8 cellular contexts compared by ENCODE assay signal in the genomic region with DNA sequence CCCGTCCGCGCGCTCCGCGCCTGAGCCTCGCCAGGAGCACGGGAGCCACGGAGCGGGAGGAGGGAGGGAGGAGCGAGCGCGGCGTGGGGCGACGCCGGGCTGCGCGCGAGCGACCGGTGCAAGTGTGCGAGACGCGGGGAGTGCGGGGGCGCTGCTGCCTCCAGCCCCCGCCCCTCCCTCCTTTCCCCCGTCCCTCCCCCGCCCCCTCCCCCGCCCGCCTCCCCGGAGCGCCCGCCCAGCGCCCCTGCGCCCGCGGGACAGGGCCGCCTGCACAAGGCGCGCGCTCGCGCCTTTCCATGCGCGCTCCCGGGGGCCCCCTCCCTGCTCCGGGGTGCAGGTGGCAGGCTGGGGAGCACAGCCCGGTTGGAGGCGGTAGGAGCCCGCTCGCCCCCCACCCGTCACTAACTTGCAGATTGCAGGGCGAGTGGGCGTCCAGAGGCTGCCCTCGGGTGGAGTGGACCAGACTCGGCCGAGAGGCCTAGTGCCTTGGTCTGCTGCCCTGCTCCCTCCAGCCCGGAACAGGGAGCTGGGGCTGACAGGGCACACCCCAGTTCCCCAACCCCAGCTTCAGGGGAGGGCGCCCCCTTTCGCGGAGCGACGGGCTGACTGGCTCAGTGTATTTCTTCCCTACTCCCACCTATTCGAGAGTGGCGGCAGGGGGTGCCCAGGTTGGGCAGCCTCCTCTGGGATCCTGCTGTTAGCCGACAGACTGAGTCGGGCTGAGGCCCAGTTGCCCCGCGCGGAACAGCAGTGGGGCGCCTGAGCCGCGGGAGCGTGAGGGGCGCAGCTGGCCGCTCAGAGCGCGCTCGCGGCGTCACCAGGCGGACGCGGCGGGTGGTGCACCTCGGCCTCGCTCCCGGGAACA. TPM values are rescaled to one million over a fixed set of nuclear protein-coding genes. Genes with fewer than 3 reads are reported as not detected.
DNase-seq lines count a peak whose midpoint lies in the region; ATAC-seq and TF ChIP-seq lines count a peak whose summit lies in the region.

A gene (minus strand): TSS at position 126 of the 865 bp plus-strand sequence. CDS start 255 bp downstream, outside the sequence.

- H3K4me3 ChIP-seq in urinary bladder (ENCODE audit: low read depth, low read length), result peak within 1 kb of the TSS; percentile 26

- DNase-seq in NCI-H82 (lab: John Stamatoyannopoulos, UW) (peak; percentile 51), NCI-H82 treated with DMSO at 0.1 percent for 48 hours (lab: John Stamatoyannopoulos, UW; ENCODE audit: unreplicated experiment) (no peak), endothelial cell (ENCODE audit: low spot score) (peak; percentile 80), NCI-H446 (lab: John Stamatoyannopoulos, UW) (no peak), HPDE6-E6E7 (ENCODE audit: extremely low spot score) (no peak)
- DNase-seq in activated CD8-positive, alpha-beta T cell treated with anti-CD3 and anti-CD28 coated beads for 36 hours, result peak; percentile 69
- peak; percentile 61 for DNase-seq in natural killer cell treated with Interleukin-12 subunit alpha and Interleukin-12 subunit beta and Interleukin-15 and Interleukin-18, amount 100 ng/mL, for 72 hours (ENCODE audit: low spot score)

- H3K4me1 ChIP-seq in urinary bladder (ENCODE audit: insufficient read depth), result no peaks in the 10 kb centered on the region

- intact Hi-C loops in activated CD8-positive, alpha-beta T cell treated with anti-CD3 and anti-CD28 coated beads for 36 hours (cut with micrococcal nuclease), result loop anchor here (10.0 kb wide), 1 partner anchor 395 kb away; a partner anchor contains a TSS

- no peaks in the 10 kb centered on the region for H3K9me3 Mint-ChIP-seq in activated CD8-positive, alpha-beta T cell treated with anti-CD3 and anti-CD28 coated beads for 36 hours
- H3K9me3 Mint-ChIP-seq in endothelial cell (ENCODE audit: unreplicated experiment), result peaks cover 5% of the 10 kb centered on the region
- no peaks in the 10 kb centered on the region for H3K9me3 Mint-ChIP-seq in natural killer cell treated with Interleukin-12 subunit alpha and Interleukin-12 subunit beta and Interleukin-15 and Interleukin-18, amount 100 ng/mL, for 72 hours

- TF ChIP-seq CTCF in activated CD8-positive, alpha-beta T cell treated with anti-CD3 and anti-CD28 coated beads for 36 hours (IDR thresholded peaks at IDR 0.05), result peak; percentile 96
- TF ChIP-seq CTCF in endothelial cell (IDR thresholded peaks at IDR 0.05; ENCODE audit: unreplicated experiment), result peak; percentile 74

- H3K27ac Mint-ChIP-seq in activated CD8-positive, alpha-beta T cell treated with anti-CD3 and anti-CD28 coated beads for 36 hours, result no peak within 1 kb of the TSS
- no peak within 1 kb of the TSS for H3K27ac Mint-ChIP-seq in endothelial cell (ENCODE audit: unreplicated experiment)
- no peak within 1 kb of the TSS for H3K27ac Mint-ChIP-seq in natural killer cell treated with Interleukin-12 subunit alpha and Interleukin-12 subunit beta and Interleukin-15 and Interleukin-18, amount 100 ng/mL, for 72 hours

- CTCF ChIA-PET in activated CD8-positive, alpha-beta T cell treated with anti-CD3 and anti-CD28 coated beads for 36 hours (lab: Charles Lee), result interaction anchor here (0.7 to 16.6 kb wide), 29 partner anchors 9 to 463 kb away, joined by 3 to 383 read pairs (median 4); no protein-coding TSS in a partner anchor

- H3K36me3 ChIP-seq in urinary bladder (ENCODE audit: insufficient read depth), result no peaks in the 10 kb centered on the region

- no peaks in the 10 kb centered on the region for H3K4me1 Mint-ChIP-seq in activated CD8-positive, alpha-beta T cell treated with anti-CD3 and anti-CD28 coated beads for 36 hours (ENCODE audit: low read depth)
- H3K4me1 Mint-ChIP-seq in endothelial cell (ENCODE audit: unreplicated experiment), result peaks cover 3% of the 10 kb centered on the region
- H3K4me1 Mint-ChIP-seq in natural killer cell treated with Interleukin-12 subunit alpha and Interleukin-12 subunit beta and Interleukin-15 and Interleukin-18, amount 100 ng/mL, for 72 hours (ENCODE audit: low read depth in 2 of 2), result peaks cover 0 to 3% of the 10 kb centered on the region in 2 donors

- H3K36me3 Mint-ChIP-seq in activated CD8-positive, alpha-beta T cell treated with anti-CD3 and anti-CD28 coated beads for 36 hours (ENCODE audit: low read depth), result no peaks in the 10 kb centered on the region
- peaks cover 8% of the 10 kb centered on the region for H3K36me3 Mint-ChIP-seq in endothelial cell (ENCODE audit: low read depth, unreplicated experiment)
- no peaks in the 10 kb centered on the region for H3K36me3 Mint-ChIP-seq in natural killer cell treated with Interleukin-12 subunit alpha and Interleukin-12 subunit beta and Interleukin-15 and Interleukin-18, amount 100 ng/mL, for 72 hours

- peak within 1 kb of the TSS; percentile 43 for H3K4me3 Mint-ChIP-seq in activated CD8-positive, alpha-beta T cell treated with anti-CD3 and anti-CD28 coated beads for 36 hours
- H3K4me3 Mint-ChIP-seq in endothelial cell (ENCODE audit: unreplicated experiment), result no peak within 1 kb of the TSS
- H3K4me3 Mint-ChIP-seq in natural killer cell treated with Interleukin-12 subunit alpha and Interleukin-12 subunit beta and Interleukin-15 and Interleukin-18, amount 100 ng/mL, for 72 hours, result peak within 1 kb of the TSS; percentile 59

- peaks cover 33% of the 10 kb centered on the region for H3K27me3 Mint-ChIP-seq in activated CD8-positive, alpha-beta T cell treated with anti-CD3 and anti-CD28 coated beads for 36 hours
- peaks cover 37% of the 10 kb centered on the region for H3K27me3 Mint-ChIP-seq in endothelial cell (ENCODE audit: unreplicated experiment)
- H3K27me3 Mint-ChIP-seq in natural killer cell treated with Interleukin-12 subunit alpha and Interleukin-12 subunit beta and Interleukin-15 and Interleukin-18, amount 100 ng/mL, for 72 hours, result peaks cover 51 to 71% of the 10 kb centered on the region in 2 donors

- H3K27ac ChIP-seq in urinary bladder (ENCODE audit: low read depth), result no peak within 1 kb of the TSS

- POLR2A ChIA-PET in activated CD8-positive, alpha-beta T cell treated with anti-CD3 and anti-CD28 coated beads for 36 hours (lab: Charles Lee), result interaction anchor here (0.7 to 2.6 kb wide), 3 partner anchors 223 to 244 kb away, joined by 3 to 10 read pairs (median 6); no protein-coding TSS in a partner anchor

- under 1% methylated on average over 78 of the region's 90 CpGs for WGBS in urinary bladder

- ATAC-seq in activated CD8-positive, alpha-beta T cell treated with anti-CD3 and anti-CD28 coated beads for 36 hours, result peak; percentile 79
- ATAC-seq in natural killer cell treated with Interleukin-12 subunit alpha and Interleukin-12 subunit beta and Interleukin-15 and Interleukin-18, amount 100 ng/mL, for 72 hours, result peak; percentile 52 to 59

RNA-seq across cellular contexts. Expression of the gene that starts here (rescaled TPM):
- total RNA-seq in activated CD8-positive, alpha-beta T cell treated with anti-CD3 and anti-CD28 coated beads for 36 hours, result under 1 TPM in 1 of 2 experiments, not detected in 1; 0.09 TPM
- not detected for total RNA-seq in endothelial cell (ENCODE audit: unreplicated experiment)
- total RNA-seq in natural killer cell treated with Interleukin-12 subunit alpha and Interleukin-12 subunit beta and Interleukin-15 and Interleukin-18, amount 100 ng/mL, for 72 hours, result not detected
- total RNA-seq in urinary bladder, result not detected
- 0.08 TPM for polyA plus RNA-seq in urinary bladder

Comparison
In these comparisons a context has a peak if more than half of its experiments do, and no peak if none do; other contexts are left out.
1. Peak in DNase-seq and ATAC-seq in activated CD8-positive, alpha-beta T cell treated with anti-CD3 and anti-CD28 coated beads for 36 hours; RNA of the gene not detected or under 1 TPM.
2. Peak in DNase-seq in endothelial cell; RNA of the gene not detected or under 1 TPM.
3. Peak in DNase-seq and ATAC-seq in natural killer cell treated with Interleukin-12 subunit alpha and Interleukin-12 subunit beta and Interleukin-15 and Interleukin-18, amount 100 ng/mL, for 72 hours; RNA of the gene not detected or under 1 TPM.